16 cellular contexts compared by ENCODE assay signal in genomic region chr7:52911326-52911725, GRCh38.
DNase-seq lines count a peak whose midpoint lies in the region; ATAC-seq and TF ChIP-seq lines count a peak whose summit lies in the region.
"Had no signal": no experiment of that assay in that cellular context is flagged by ENCODE, and none has a peak within 500 bp of the region (broad histone marks: within the 10 kb centered on the region; RNA-seq: fewer than 3 reads in every experiment).

No MANE protein-coding gene starts in this region.

- H3K23ac ChIP-seq in neuronal stem cell (ENCODE audit: low read depth, low read length, poor library complexity), result no peak overlapping the region

- H3K36me3 ChIP-seq in OCI-LY1 (ENCODE audit: insufficient read depth, low read length) (no peaks in the 10 kb centered on the region), neuronal stem cell (replicated peaks in 1 of 2; ENCODE audit: control insufficient read depth in 2 of 2, insufficient read depth in 2 of 2, low read length in 2 of 2) (no peaks in the 10 kb centered on the region), upper lobe of right lung (no peaks in the 10 kb centered on the region), tibial artery (no peaks in the 10 kb centered on the region)
- H3K36me3 ChIP-seq: BLaER1 treated with 17β-estradiol and CSF1 and Interleukin-3, amounts not matched to agents 10 nM and 100 nM had no signal

- H3K9me3 ChIP-seq in OCI-LY1 (ENCODE audit: low read length) (peaks cover 13% of the 10 kb centered on the region), neuronal stem cell (replicated peaks in 1 of 2; ENCODE audit: control insufficient read depth in 2 of 2, insufficient read depth in 1 of 2, low read depth in 1 of 2, low read length in 2 of 2) (peaks cover 6% of the 10 kb centered on the region in 2 donors), upper lobe of right lung (no peaks in the 10 kb centered on the region), tibial artery (peaks cover 0 to 5% (median 0%) of the 10 kb centered on the region in 3 donors)
- H3K9me3 ChIP-seq: A549, Caco-2 had no signal

- peak; percentile 49 for ATAC-seq in upper lobe of right lung
- ATAC-seq: A549; CD8-positive, alpha-beta T cell had no signal

- DNase-seq in neuronal stem cell (ENCODE audit: low spot score) (no peak), upper lobe of right lung (no peak), NCI-H82 treated with DMSO at 0.1 percent for 48 hours (lab: John Stamatoyannopoulos, UW; ENCODE audit: unreplicated experiment) (no peak), tibial artery (no peak)
- DNase-seq: AML-193; Caco-2; Calu3; CD4-positive, alpha-beta T cell; CD8-positive, alpha-beta T cell; DMS79 treated with DMSO at 0.1 percent for 48 hours; GF-D8 had no signal

- H4K91ac ChIP-seq in neuronal stem cell (ENCODE audit: low read depth, low read length, poor library complexity), result no peak overlapping the region

- WGBS in neuronal stem cell (ENCODE audit: extremely low coverage in 2 of 2, insufficient read length in 2 of 2, insufficient replicate concordance in 1 of 2), 2 donors, result no CpG with 5 or more reads among the region's 7 CpGs

- peak overlapping the region; percentile 49 for H3K27ac ChIP-seq in OCI-LY1 (ENCODE audit: low read depth, low read length, poor library complexity, severe bottlenecking)
- no peak overlapping the region for H3K27ac ChIP-seq in neuronal stem cell (replicated peaks; ENCODE audit: low read length)
- no peak overlapping the region for H3K27ac ChIP-seq in upper lobe of right lung
- no peak overlapping the region for H3K27ac ChIP-seq in tibial artery
- H3K27ac ChIP-seq: 22Rv1; A549; BLaER1 treated with 17β-estradiol and CSF1 and Interleukin-3, amounts not matched to agents 10 nM and 100 nM; C4-2B had no signal

- no peaks in the 10 kb centered on the region for H3K79me1 ChIP-seq in neuronal stem cell (ENCODE audit: low read depth, low read length)

- no peak overlapping the region for H2BK120ac ChIP-seq in neuronal stem cell (ENCODE audit: low read depth, low read length)

- H2AFZ ChIP-seq in OCI-LY1 (ENCODE audit: low read length) (no peak overlapping the region), neuronal stem cell (ENCODE audit: low read length) (no peak overlapping the region)

- intact Hi-C loops in upper lobe of right lung (cut with DNase I), result no loop called here
- intact Hi-C loops in tibial artery (cut with DNase I; ENCODE audit: low total_unique reads), result no loop called here

- H2BK15ac ChIP-seq in neuronal stem cell (ENCODE audit: low read length), result no peak overlapping the region

- H3K18ac ChIP-seq in neuronal stem cell (ENCODE audit: low read length), result no peak overlapping the region

- H3K4ac ChIP-seq in neuronal stem cell (ENCODE audit: low read length), result no peak overlapping the region

- H2BK12ac ChIP-seq in neuronal stem cell (ENCODE audit: low read length), result no peak overlapping the region

- no peaks in the 10 kb centered on the region for H4K20me1 ChIP-seq in OCI-LY1 (ENCODE audit: insufficient read depth, low read length)
- H4K20me1 ChIP-seq: BLaER1 treated with 17β-estradiol and CSF1 and Interleukin-3, amounts not matched to agents 10 nM and 100 nM had no signal

- no peak overlapping the region for H3K14ac ChIP-seq in neuronal stem cell (ENCODE audit: low read length)

- TF ChIP-seq CTCF in OCI-LY1 (IDR thresholded peaks at IDR 0.05; ENCODE audit: low read length) (no peak), upper lobe of right lung (IDR thresholded peaks at IDR 0.05) (no peak), tibial artery (IDR thresholded peaks at IDR 0.05) (no peak)

- H3K4me3 ChIP-seq in OCI-LY1 (ENCODE audit: low read depth, low read length, poor library complexity, severe bottlenecking), result no peak overlapping the region
- no peak overlapping the region for H3K4me3 ChIP-seq in neuronal stem cell (ENCODE audit: low read length in 2 of 2)
- H3K4me3 ChIP-seq in upper lobe of right lung, result no peak overlapping the region
- H3K4me3 ChIP-seq in tibial artery, result no peak overlapping the region
- H3K4me3 ChIP-seq: A549; BLaER1 treated with 17β-estradiol and CSF1 and Interleukin-3, amounts not matched to agents 10 nM and 100 nM had no signal

- no peaks in the 10 kb centered on the region for H3K79me2 ChIP-seq in OCI-LY1 (ENCODE audit: insufficient read depth, low read length)

- H3K4me1 ChIP-seq in OCI-LY1 (ENCODE audit: insufficient read depth, low read length, severe bottlenecking) (peaks cover 21% of the 10 kb centered on the region), neuronal stem cell (ENCODE audit: control insufficient read depth in 2 of 2, insufficient read depth in 1 of 2, low read depth in 1 of 2, low read length in 2 of 2) (no peaks in the 10 kb centered on the region), upper lobe of right lung (no peaks in the 10 kb centered on the region), tibial artery (no peaks in the 10 kb centered on the region)
- H3K4me1 ChIP-seq: A549; BLaER1 treated with 17β-estradiol and CSF1 and Interleukin-3, amounts not matched to agents 10 nM and 100 nM; Caco-2 had no signal

- peak overlapping the region; percentile 53 for H2BK5ac ChIP-seq in neuronal stem cell (ENCODE audit: low read length)

- H4K8ac ChIP-seq in neuronal stem cell (ENCODE audit: low read depth, low read length), result no peak overlapping the region

- H3K9ac ChIP-seq in OCI-LY1 (ENCODE audit: low read length) (no peak overlapping the region), neuronal stem cell (ENCODE audit: low read depth, low read length, poor library complexity) (no peak overlapping the region)
- H3K9ac ChIP-seq: BLaER1 treated with 17β-estradiol and CSF1 and Interleukin-3, amounts not matched to agents 10 nM and 100 nM had no signal

- H3K9me2 ChIP-seq in OCI-LY1 (ENCODE audit: low read depth, low read length), result no peaks in the 10 kb centered on the region

- no peak overlapping the region; the same call in 1 of the 2 replicates for H3K4me2 ChIP-seq in OCI-LY1 (ENCODE audit: low read length)
- no peak overlapping the region for H3K4me2 ChIP-seq in neuronal stem cell (ENCODE audit: insufficient read depth, low read length, poor library complexity, severe bottlenecking)
- H3K4me2 ChIP-seq: A549; BLaER1 treated with 17β-estradiol and CSF1 and Interleukin-3, amounts not matched to agents 10 nM and 100 nM had no signal

- peak overlapping the region; percentile 90 for H2AK5ac ChIP-seq in neuronal stem cell (ENCODE audit: low read depth, low read length)

- H3F3A ChIP-seq in OCI-LY1 (ENCODE audit: insufficient read depth, low read length), result no peaks in the 10 kb centered on the region

- H3K27me3 ChIP-seq in OCI-LY1 (ENCODE audit: insufficient read depth, low read length), result no peaks in the 10 kb centered on the region
- no peaks in the 10 kb centered on the region for H3K27me3 ChIP-seq in neuronal stem cell (ENCODE audit: control insufficient read depth in 3 of 3, insufficient read depth in 3 of 3, low read depth in 1 of 3, low read length in 3 of 3)
- no peaks in the 10 kb centered on the region for H3K27me3 ChIP-seq in upper lobe of right lung
- no peaks in the 10 kb centered on the region for H3K27me3 ChIP-seq in tibial artery
- H3K27me3 ChIP-seq: BLaER1 treated with 17β-estradiol and CSF1 and Interleukin-3, amounts not matched to agents 10 nM and 100 nM had no signal
